7 cellular contexts compared by ENCODE assay signal in the genomic region with DNA sequence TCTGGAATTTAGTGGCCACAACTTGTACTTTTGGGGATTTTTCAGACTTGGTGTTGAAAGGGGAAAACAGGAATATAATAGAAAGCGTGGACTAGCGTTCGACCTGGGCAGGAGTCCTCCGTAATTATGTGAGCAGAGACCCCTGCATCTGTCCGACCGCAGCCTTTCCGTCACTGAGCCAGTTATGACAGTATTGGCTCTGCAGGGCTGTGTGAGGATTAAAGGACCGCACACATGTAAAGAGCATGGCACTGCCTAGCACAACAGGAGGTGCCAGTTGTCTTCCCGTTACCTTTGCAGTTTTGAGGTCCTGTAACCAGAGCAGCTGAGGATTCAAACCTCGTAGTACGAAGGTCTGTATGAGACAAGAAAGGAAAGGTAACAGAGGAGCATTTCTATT. TPM values are rescaled to one million over a fixed set of nuclear protein-coding genes. Genes with fewer than 3 reads are reported as not detected.
DNase-seq lines count a peak whose midpoint lies in the region; ATAC-seq and TF ChIP-seq lines count a peak whose summit lies in the region.

No MANE protein-coding gene starts in this region.

- TF ChIP-seq POLR2A in HCT116 (IDR thresholded peaks at IDR 0.05; ENCODE audit: borderline replicate concordance, extremely low read depth, insufficient read depth, insufficient read length), result no peak

- peak overlapping the region; percentile 87 for H3K4me2 ChIP-seq in HCT116 (ENCODE audit: low read length)
- H3K4me2 ChIP-seq in skeletal muscle satellite cell (ENCODE audit: low read length), result peak overlapping the region; percentile 95

- intact Hi-C loops in HCT116 (cut with micrococcal nuclease), result loop anchor here (2.0 to 5.0 kb wide), 5 partner anchors 40 to 551 kb away; partner anchors contain the start of genes DDX41, NHP2 and PDLIM7

- H3K4me3 ChIP-seq in HCT116 (replicated peaks in 1 of 2; ENCODE audit: low read depth in 1 of 2, low read length in 2 of 2) (peak overlapping the region; percentile 88 to 90), WI38 (ENCODE audit: low read depth, low read length) (peak overlapping the region; percentile 84), fibroblast of mammary gland (ENCODE audit: control insufficient read depth, low read depth, low read length) (peak overlapping the region; percentile 82), skeletal muscle satellite cell (ENCODE audit: low read length) (peak overlapping the region; percentile 79)

- no peaks in the 10 kb centered on the region for H3K9me2 ChIP-seq in HCT116 (ENCODE audit: insufficient read depth)

- no peaks in the 10 kb centered on the region for H3K27me3 ChIP-seq in HCT116 (ENCODE audit: insufficient read depth, low read length)
- no peaks in the 10 kb centered on the region for H3K27me3 ChIP-seq in skeletal muscle satellite cell (ENCODE audit: control insufficient read depth, insufficient read depth, low read length)

- peak overlapping the region; percentile 84 for H3K9ac ChIP-seq in HCT116 (ENCODE audit: low read length)
- H3K9ac ChIP-seq in skeletal muscle satellite cell (ENCODE audit: low read depth, low read length), result peak overlapping the region; percentile 93

- CTCF ChIA-PET in HCT116 (lab: Charles Lee), result no interaction called here

- BruUV-seq in HCT116 (replicated peaks; lab: Mats Ljungman, UMichigan), result TSS peak; percentile 46

- no peak for TF ChIP-seq RAD21 in HCT116 (IDR thresholded peaks at IDR 0.05; ENCODE audit: low read depth)

- no peak for DNase-seq in HCT116 (ENCODE audit: low read depth, low spot score)
- no peak for DNase-seq in fibroblast of mammary gland (ENCODE audit: low read depth)
- no peak for DNase-seq in NCI-H1436 (lab: John Stamatoyannopoulos, UW)
- no peak for DNase-seq in effector CD8-positive, alpha-beta T cell (lab: John Stamatoyannopoulos, UW)

- RAD21 ChIA-PET in HCT116 (lab: Charles Lee; ENCODE audit: low non-redundant PET in 1 of 2, low total read pairs in 2 of 2, uncharacterized antibody in 2 of 2, unreplicated experiment in 2 of 2), result no interaction called here

- H3K9me3 ChIP-seq in HCT116 (ENCODE audit: control insufficient read depth in 1 of 2, insufficient read depth in 1 of 2, low read depth in 1 of 2, low read length in 2 of 2), result no peaks in the 10 kb centered on the region
- H3K9me3 ChIP-seq in skeletal muscle satellite cell (replicated peaks; ENCODE audit: low read length), result no peaks in the 10 kb centered on the region

- no peak for ATAC-seq in HCT116
- no peak for ATAC-seq in HG02973 (IDR thresholded peaks at IDR 0.05; ENCODE audit: unreplicated experiment)

- no peaks in the 10 kb centered on the region for H4K20me1 ChIP-seq in HCT116 (ENCODE audit: insufficient read depth)

- POLR2A ChIA-PET in HCT116 (lab: Charles Lee), result interaction anchor here (0.8 kb wide), 1 partner anchor 104 kb away, joined by 3 read pairs; the partner anchor contains the start of gene PDLIM7

- H3K27ac ChIP-seq in HCT116 (ENCODE audit: low read depth, low read length), result peak overlapping the region; percentile 76; the same call in 1 of the 2 replicates

- H2AFZ ChIP-seq in HCT116 (ENCODE audit: low read depth, low read length, poor library complexity, severe bottlenecking), result no peak overlapping the region

- H3K36me3 ChIP-seq in HCT116 (ENCODE audit: control insufficient read depth in 1 of 2, insufficient read depth in 2 of 2, low read length in 2 of 2) (peaks cover 0 to 2% of the 10 kb centered on the region in 2 experiments; a peak in 2 of 4 replicates), skeletal muscle satellite cell (ENCODE audit: insufficient read depth, low read length) (peaks cover 8% of the 10 kb centered on the region)

- no peak for TF ChIP-seq CTCF in HCT116 (IDR thresholded peaks at IDR 0.05 in 2 of 3, conservative IDR thresholded peaks at IDR 0.05 in 1 of 3; ENCODE audit: borderline replicate concordance in 1 of 3, insufficient read depth in 1 of 3, low read depth in 2 of 3, low read length in 2 of 3)
- TF ChIP-seq CTCF in WI38 (IDR thresholded peaks at IDR 0.05; ENCODE audit: low read depth, low read length), result no peak
- TF ChIP-seq CTCF in fibroblast of mammary gland (conservative IDR thresholded peaks at IDR 0.05; ENCODE audit: control insufficient read depth, insufficient read depth, low read depth, low read length), result no peak

- H3K79me2 ChIP-seq in HCT116 (ENCODE audit: insufficient read depth, low read length), result peaks cover 26% of the 10 kb centered on the region

- H3K4me1 ChIP-seq in HCT116 (ENCODE audit: control insufficient read depth in 1 of 2, insufficient read depth in 2 of 2, low read length in 2 of 2) (peaks cover 21 to 42% of the 10 kb centered on the region in 2 experiments), skeletal muscle satellite cell (ENCODE audit: control insufficient read depth, insufficient read depth, low read length) (peaks cover 15% of the 10 kb centered on the region)

TF ChIP-seq in HCT116, 20 proteins besides CTCF, POLR2A, EP300 and RAD21:
- TF ChIP-seq ZFX (IDR thresholded peaks at IDR 0.05) (no peak), EZH2phosphoT487 (IDR thresholded peaks at IDR 0.05; ENCODE audit: borderline replicate concordance) (no peak), ZNF274 (IDR thresholded peaks at IDR 0.05; ENCODE audit: low read depth, low read length) (no peak), CEBPB (IDR thresholded peaks at IDR 0.05; ENCODE audit: low read depth) (no peak), SIN3A (IDR thresholded peaks at IDR 0.05; ENCODE audit: low read depth) (no peak), JUND (IDR thresholded peaks at IDR 0.05) (no peak), EZH2 (IDR thresholded peaks at IDR 0.05) (no peak), POLR2AphosphoS5 (IDR thresholded peaks at IDR 0.05; ENCODE audit: low read depth, low read length) (no peak), EGR1 (IDR thresholded peaks at IDR 0.05; ENCODE audit: low read depth) (no peak), TCF7L2 (IDR thresholded peaks at IDR 0.05; ENCODE audit: borderline replicate concordance, extremely low read depth, insufficient read depth, insufficient read length) (no peak), CBX3 (IDR thresholded peaks at IDR 0.05; ENCODE audit: low read depth) (no peak)
- TF ChIP-seq, protein P1, sequence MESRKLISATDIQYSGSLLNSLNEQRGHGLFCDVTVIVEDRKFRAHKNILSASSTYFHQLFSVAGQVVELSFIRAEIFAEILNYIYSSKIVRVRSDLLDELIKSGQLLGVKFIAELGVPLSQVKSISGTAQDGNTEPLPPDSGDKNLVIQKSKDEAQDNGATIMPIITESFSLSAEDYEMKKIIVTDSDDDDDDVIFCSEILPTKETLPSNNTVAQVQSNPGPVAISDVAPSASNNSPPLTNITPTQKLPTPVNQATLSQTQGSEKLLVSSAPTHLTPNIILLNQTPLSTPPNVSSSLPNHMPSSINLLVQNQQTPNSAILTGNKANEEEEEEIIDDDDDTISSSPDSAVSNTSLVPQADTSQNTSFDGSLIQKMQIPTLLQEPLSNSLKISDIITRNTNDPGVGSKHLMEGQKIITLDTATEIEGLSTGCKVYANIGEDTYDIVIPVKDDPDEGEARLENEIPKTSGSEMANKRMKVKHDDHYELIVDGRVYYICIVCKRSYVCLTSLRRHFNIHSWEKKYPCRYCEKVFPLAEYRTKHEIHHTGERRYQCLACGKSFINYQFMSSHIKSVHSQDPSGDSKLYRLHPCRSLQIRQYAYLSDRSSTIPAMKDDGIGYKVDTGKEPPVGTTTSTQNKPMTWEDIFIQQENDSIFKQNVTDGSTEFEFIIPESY (IDR thresholded peaks at IDR 0.05; ENCODE audit: extremely low read depth, insufficient replicate concordance, low read length), result no peak
TF ChIP-seq in HCT116: peak in this region for 0.

RNA-seq across cellular contexts. Expression of gene B4GALT7, which starts 1.2 kb away (rescaled TPM):
- 25.2 TPM for total RNA-seq in HCT116 (2021; ENCODE audit: unreplicated experiment)
- polyA plus RNA-seq in HCT116 (2012), result 20.5 and 22.4 TPM in 2 replicates
- 35.7 and 48.3 TPM in 2 replicates for total RNA-seq in skeletal muscle satellite cell (2012; rRNA removed)

RNA-seq across cellular contexts. Expression of gene TMED9, which starts 9.1 kb away (rescaled TPM):
- 133 TPM for total RNA-seq in HCT116 (2021; ENCODE audit: unreplicated experiment)
- 183 and 211 TPM in 2 replicates for polyA plus RNA-seq in HCT116 (2012)
- total RNA-seq in skeletal muscle satellite cell (2012; rRNA removed), result 95.8 and 138 TPM in 2 replicates

RNA-seq across cellular contexts. Expression of gene FAM193B, which starts 46.8 kb away (rescaled TPM):
- 54.0 TPM for total RNA-seq in HCT116 (2021; ENCODE audit: unreplicated experiment)
- 51.8 and 53.5 TPM in 2 replicates for polyA plus RNA-seq in HCT116 (2012)
- total RNA-seq in skeletal muscle satellite cell (2012; rRNA removed), result 12.7 and 16.5 TPM in 2 replicates
